ENCODE assay signal across 1 cellular context in the genomic region with DNA sequence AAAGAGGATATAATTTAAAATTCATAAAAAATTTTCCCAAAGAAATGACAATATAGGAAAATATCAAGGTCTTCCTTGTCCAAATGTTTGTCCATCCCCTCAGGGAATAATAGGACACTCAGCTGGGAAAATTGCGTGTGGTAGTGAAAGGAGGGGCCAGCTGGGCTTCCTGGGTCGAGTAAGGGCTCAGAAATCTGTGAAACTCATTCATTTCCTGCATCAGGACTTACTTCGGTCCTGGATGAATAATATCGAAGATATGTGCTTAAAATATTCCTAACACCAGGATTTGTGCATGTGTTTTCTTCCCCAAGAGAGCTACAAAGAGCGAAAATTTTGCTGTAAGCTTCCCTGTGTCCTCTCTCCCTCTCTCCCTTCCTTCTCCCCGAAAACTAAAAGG.
TF ChIP-seq lines count a peak whose summit lies in the region.

No MANE protein-coding gene starts in this region.

TF ChIP-seq in SK-N-SH, 30 proteins besides CTCF, POLR2A, EP300 and RAD21 (continued from another document):
- TF ChIP-seq, protein P1, sequence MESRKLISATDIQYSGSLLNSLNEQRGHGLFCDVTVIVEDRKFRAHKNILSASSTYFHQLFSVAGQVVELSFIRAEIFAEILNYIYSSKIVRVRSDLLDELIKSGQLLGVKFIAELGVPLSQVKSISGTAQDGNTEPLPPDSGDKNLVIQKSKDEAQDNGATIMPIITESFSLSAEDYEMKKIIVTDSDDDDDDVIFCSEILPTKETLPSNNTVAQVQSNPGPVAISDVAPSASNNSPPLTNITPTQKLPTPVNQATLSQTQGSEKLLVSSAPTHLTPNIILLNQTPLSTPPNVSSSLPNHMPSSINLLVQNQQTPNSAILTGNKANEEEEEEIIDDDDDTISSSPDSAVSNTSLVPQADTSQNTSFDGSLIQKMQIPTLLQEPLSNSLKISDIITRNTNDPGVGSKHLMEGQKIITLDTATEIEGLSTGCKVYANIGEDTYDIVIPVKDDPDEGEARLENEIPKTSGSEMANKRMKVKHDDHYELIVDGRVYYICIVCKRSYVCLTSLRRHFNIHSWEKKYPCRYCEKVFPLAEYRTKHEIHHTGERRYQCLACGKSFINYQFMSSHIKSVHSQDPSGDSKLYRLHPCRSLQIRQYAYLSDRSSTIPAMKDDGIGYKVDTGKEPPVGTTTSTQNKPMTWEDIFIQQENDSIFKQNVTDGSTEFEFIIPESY (IDR thresholded peaks at IDR 0.05; ENCODE audit: borderline replicate concordance, low read depth) = peak; percentile 37; the same call in 1 of the 2 replicates
- TF ChIP-seq ELF1 (IDR thresholded peaks at IDR 0.05) (0 out of 2 replicates have a peak, but pooled peaks have one; percentile 53), GABPA (IDR thresholded peaks at IDR 0.05; ENCODE audit: low read depth) (0 out of 2 replicates have a peak, but pooled peaks have one; percentile 10), YY1 (IDR thresholded peaks at IDR 0.05; ENCODE audit: low read depth) (no peak), RXRA (IDR thresholded peaks at IDR 0.05; ENCODE audit: borderline replicate concordance, low read depth) (peak; percentile 74; the same call in 1 of the 2 replicates), MXI1 (IDR thresholded peaks at IDR 0.05; ENCODE audit: low read depth, low read length) (no peak), NRF1 (IDR thresholded peaks at IDR 0.05; ENCODE audit: low read depth, low read length) (no peak), MEF2A (IDR thresholded peaks at IDR 0.05; ENCODE audit: borderline replicate concordance, low read depth) (peak; percentile 53; the same call in 1 of the 2 replicates), RCOR1 (IDR thresholded peaks at IDR 0.05; ENCODE audit: low read length) (no peak), RFX5 (IDR thresholded peaks at IDR 0.05; ENCODE audit: low read length) (no peak), SMC3 (IDR thresholded peaks at IDR 0.05; ENCODE audit: low read depth, low read length) (no peak), NFIC (IDR thresholded peaks at IDR 0.05; ENCODE audit: borderline replicate concordance) (peak; percentile 49), FOSL2 (IDR thresholded peaks at IDR 0.05; ENCODE audit: borderline replicate concordance, low read depth) (peak; percentile 77), GATA2 (CRISPR knock-in tag; IDR thresholded peaks at IDR 0.05) (no peak), FOXM1 (IDR thresholded peaks at IDR 0.05; ENCODE audit: low read depth) (peak; percentile 59; the same call in 1 of the 2 replicates), TCF12 (IDR thresholded peaks at IDR 0.05) (peak; percentile 78)
- TF ChIP-seq, protein P2, sequence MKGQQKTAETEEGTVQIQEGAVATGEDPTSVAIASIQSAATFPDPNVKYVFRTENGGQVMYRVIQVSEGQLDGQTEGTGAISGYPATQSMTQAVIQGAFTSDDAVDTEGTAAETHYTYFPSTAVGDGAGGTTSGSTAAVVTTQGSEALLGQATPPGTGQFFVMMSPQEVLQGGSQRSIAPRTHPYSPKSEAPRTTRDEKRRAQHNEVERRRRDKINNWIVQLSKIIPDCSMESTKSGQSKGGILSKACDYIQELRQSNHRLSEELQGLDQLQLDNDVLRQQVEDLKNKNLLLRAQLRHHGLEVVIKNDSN (IDR thresholded peaks at IDR 0.05; ENCODE audit: borderline replicate concordance, low read depth) = no peak
- TF ChIP-seq, protein P3, sequence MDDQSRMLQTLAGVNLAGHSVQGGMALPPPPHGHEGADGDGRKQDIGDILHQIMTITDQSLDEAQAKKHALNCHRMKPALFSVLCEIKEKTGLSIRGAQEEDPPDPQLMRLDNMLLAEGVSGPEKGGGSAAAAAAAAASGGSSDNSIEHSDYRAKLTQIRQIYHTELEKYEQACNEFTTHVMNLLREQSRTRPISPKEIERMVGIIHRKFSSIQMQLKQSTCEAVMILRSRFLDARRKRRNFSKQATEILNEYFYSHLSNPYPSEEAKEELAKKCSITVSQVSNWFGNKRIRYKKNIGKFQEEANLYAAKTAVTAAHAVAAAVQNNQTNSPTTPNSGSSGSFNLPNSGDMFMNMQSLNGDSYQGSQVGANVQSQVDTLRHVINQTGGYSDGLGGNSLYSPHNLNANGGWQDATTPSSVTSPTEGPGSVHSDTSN (IDR thresholded peaks at IDR 0.05) = peak; percentile 56
- TF ChIP-seq, protein P4, sequence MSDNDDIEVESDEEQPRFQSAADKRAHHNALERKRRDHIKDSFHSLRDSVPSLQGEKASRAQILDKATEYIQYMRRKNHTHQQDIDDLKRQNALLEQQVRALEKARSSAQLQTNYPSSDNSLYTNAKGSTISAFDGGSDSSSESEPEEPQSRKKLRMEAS (IDR thresholded peaks at IDR 0.05; ENCODE audit: low read depth) = 0 out of 2 replicates have a peak, but pooled peaks have one; percentile 44
